7 cellular contexts compared by ENCODE assay signal in genomic region chr11:107860240-107860620, GRCh38. TPM values are rescaled to one million over a fixed set of nuclear protein-coding genes. Genes with fewer than 3 reads are reported as not detected.
DNase-seq lines count a peak whose midpoint lies in the region; ATAC-seq, FAIRE-seq and TF ChIP-seq lines count a peak whose summit lies in the region.
"Not testable (repeated sequence)": the region's sequence is repeated elsewhere in the genome, so short reads cannot be mapped to it uniquely, and the experiment has no call there.

No MANE protein-coding gene starts in this region.

- intact Hi-C loops in Panc1 (cut with micrococcal nuclease; ENCODE audit: unreplicated experiment); activated CD4-positive, alpha-beta T cell treated with anti-CD3 and anti-CD28 coated beads, Interleukin-2, amount 10 ng/mL, durations not matched to agents 24 days and 14 days (cut with micrococcal nuclease); GM12878 (cut with micrococcal nuclease; ENCODE audit: unreplicated experiment): not testable (repeated sequence)

- TF ChIP-seq POLR2A in GM12878 (IDR thresholded peaks at IDR 0.05; ENCODE audit: low read depth, low read length): not testable (repeated sequence)

- CTCF ChIA-PET in Panc1 (lab: Charles Lee) (interaction anchor here (0.7 kb wide), 1 partner anchor 153 kb away, joined by 5 read pairs; no protein-coding TSS in a partner anchor), GM12878 (lab: Yijun Ruan, JAX) (interaction anchor here (1.3 to 1.7 kb wide), 4 partner anchors 9 to 39 kb away, joined by 4 to 8 read pairs (median 6); no protein-coding TSS in a partner anchor)

- not testable (repeated sequence) for BruUV-seq in Panc1 (replicated peaks; lab: Mats Ljungman, UMichigan); GM12878 (replicated peaks; lab: Mats Ljungman, UMichigan)

- not testable (repeated sequence) for TF ChIP-seq RAD21 in GM12878 (IDR thresholded peaks at IDR 0.05; ENCODE audit: insufficient read depth, low read depth, low read length)

- H3K4me3 Mint-ChIP-seq in activated CD4-positive, alpha-beta T cell treated with anti-CD3 and anti-CD28 coated beads, Interleukin-2, amount 10 ng/mL, durations not matched to agents 24 days and 14 days: peak overlapping the region; percentile 90
- peak overlapping the region; percentile 94 for H3K4me3 Mint-ChIP-seq in nephron progenitor cell

- not testable (repeated sequence) for TF ChIP-seq EP300 in GM12878 (IDR thresholded peaks at IDR 0.05; ENCODE audit: borderline replicate concordance in 1 of 2, control insufficient read depth in 1 of 2, low read depth in 2 of 2, low read length in 2 of 2)

- RAD21 ChIA-PET in GM12878 (lab: Charles Lee; ENCODE audit: unreplicated experiment): interaction anchor here (1.0 to 1.7 kb wide), 3 partner anchors 11 to 34 kb away, joined by 3 to 13 read pairs (median 4); no protein-coding TSS in a partner anchor

- H3K4me2 ChIP-seq in MM.1S (ENCODE audit: low read depth, low read length) (peak overlapping the region; percentile 75), GM12878 (ENCODE audit: control insufficient read depth, insufficient read depth) (peak overlapping the region; percentile 87)

- POLR2A ChIA-PET in Panc1 (lab: Charles Lee): not testable (repeated sequence)
- POLR2A ChIA-PET in GM12878 (lab: Charles Lee): interaction anchor here (0.5 to 1.9 kb wide), 4 partner anchors 9 to 29 kb away, joined by 4 to 16 read pairs (median 6); no protein-coding TSS in a partner anchor

- H3F3A ChIP-seq in MM.1S (ENCODE audit: insufficient read depth, low read length): peaks cover 18% of the 10 kb centered on the region

- H3K9me3 ChIP-seq in ES-I3 (ENCODE audit: control insufficient read depth, insufficient read depth, low read length); MM.1S (replicated peaks; ENCODE audit: insufficient read depth, low read length); Panc1 (ENCODE audit: control insufficient read depth, insufficient read depth, low read depth, low read length); GM12878 (replicated peaks; ENCODE audit: control insufficient read depth, insufficient read depth, low read length); iPS-20b (ENCODE audit: insufficient read depth, low read depth, low read length): not testable (repeated sequence)

- not testable (repeated sequence) for H3K36me3 Mint-ChIP-seq in activated CD4-positive, alpha-beta T cell treated with anti-CD3 and anti-CD28 coated beads, Interleukin-2, amount 10 ng/mL, durations not matched to agents 24 days and 14 days (ENCODE audit: low read depth); nephron progenitor cell (ENCODE audit: low read depth)

- not testable (repeated sequence) for FAIRE-seq in GM12878 (lab: Jason Lieb, UNC)

- H3K4me1 Mint-ChIP-seq in activated CD4-positive, alpha-beta T cell treated with anti-CD3 and anti-CD28 coated beads, Interleukin-2, amount 10 ng/mL, durations not matched to agents 24 days and 14 days: peaks cover 20% of the 10 kb centered on the region
- H3K4me1 Mint-ChIP-seq in nephron progenitor cell: peaks cover 23% of the 10 kb centered on the region

- SMC1A ChIA-PET in GM12878 (lab: Charles Lee; ENCODE audit: uncharacterized antibody, unreplicated experiment): interaction anchor here (0.6 to 4.0 kb wide), 7 partner anchors 12 to 60 kb away, joined by 3 to 17 read pairs (median 5); no protein-coding TSS in a partner anchor

- not testable (repeated sequence) for H3K9me3 Mint-ChIP-seq in activated CD4-positive, alpha-beta T cell treated with anti-CD3 and anti-CD28 coated beads, Interleukin-2, amount 10 ng/mL, durations not matched to agents 24 days and 14 days; nephron progenitor cell

- H3K36me3 ChIP-seq in ES-I3 (ENCODE audit: insufficient read depth, low read length); MM.1S (replicated peaks; ENCODE audit: insufficient read depth, low read length); Panc1 (ENCODE audit: control insufficient read depth, insufficient read depth, low read length); GM12878 (ENCODE audit: control insufficient read depth in 2 of 2, insufficient read depth in 2 of 2, low read length in 1 of 2); iPS-20b (ENCODE audit: insufficient read depth, low read depth, low read length): not testable (repeated sequence)

- peak overlapping the region; percentile 49 for H3K9ac ChIP-seq in ES-I3 (ENCODE audit: low read depth, low read length)
- H3K9ac ChIP-seq in MM.1S (ENCODE audit: low read length): peak overlapping the region; percentile 73; the same call in 1 of the 2 replicates
- not testable (repeated sequence) for H3K9ac ChIP-seq in GM12878 (ENCODE audit: control insufficient read depth, insufficient read depth, low read length); iPS-20b (ENCODE audit: low read depth, low read length)

- H3K27me3 ChIP-seq in MM.1S (replicated peaks; ENCODE audit: insufficient read depth, low read length); Panc1 (ENCODE audit: control insufficient read depth, insufficient read depth, low read length); GM12878 (replicated peaks in 1 of 2; ENCODE audit: control insufficient read depth in 2 of 2, insufficient read depth in 2 of 2, low read length in 1 of 2): not testable (repeated sequence)
- peaks cover 35% of the 10 kb centered on the region for H3K27me3 ChIP-seq in iPS-20b (ENCODE audit: insufficient read depth, low read length)

- WGBS in GM12878 (ENCODE audit: insufficient coverage, insufficient replicate concordance, low lambda C conversion rate, missing lambda C conversion rate): 86% methylated on average over 15 of the region's 15 CpGs

- not testable (repeated sequence) for DNase-seq in MM.1S; Panc1 (ENCODE audit: low read depth, low spot score); activated CD4-positive, alpha-beta T cell treated with anti-CD3 and anti-CD28 coated beads, Interleukin-2, amount 10 ng/mL, durations not matched to agents 24 days and 14 days; GM12878 (ENCODE audit: low read depth, low spot score); nephron progenitor cell

- in situ Hi-C loops in Panc1 (cut with HindIII; ENCODE audit: low pct_unique_long_range_greater_than_20kb, low sequenced_read_pairs); GM12878 (cut with MboI): not testable (repeated sequence)

- peak overlapping the region; percentile 95 for H3K4me3 ChIP-seq in MM.1S (ENCODE audit: low read length)
- peak overlapping the region; percentile 83 to 91; a peak in 3 of 4 replicates for H3K4me3 ChIP-seq in Panc1 (ENCODE audit: low read depth in 2 of 2, low read length in 2 of 2)
- peak overlapping the region; percentile 93; the same call in 1 of the 2 replicates for H3K4me3 ChIP-seq in GM12878
- H3K4me3 ChIP-seq in iPS-20b (ENCODE audit: low read length): peak overlapping the region; percentile 99; the same call in 1 of the 2 replicates

- H3K27me3 Mint-ChIP-seq in activated CD4-positive, alpha-beta T cell treated with anti-CD3 and anti-CD28 coated beads, Interleukin-2, amount 10 ng/mL, durations not matched to agents 24 days and 14 days: peaks cover 11% of the 10 kb centered on the region
- H3K27me3 Mint-ChIP-seq in nephron progenitor cell (ENCODE audit: low read depth, poor library complexity): peaks cover 55% of the 10 kb centered on the region

- H2AFZ ChIP-seq in MM.1S (ENCODE audit: low read length): peak overlapping the region; percentile 86
- not testable (repeated sequence) for H2AFZ ChIP-seq in GM12878 (ENCODE audit: control insufficient read depth, low read depth, low read length)

- not testable (repeated sequence) for TF ChIP-seq CTCF in MM.1S (IDR thresholded peaks at IDR 0.05; ENCODE audit: low read length); Panc1 (IDR thresholded peaks at IDR 0.05); GM12878 (IDR thresholded peaks at IDR 0.05 in 2 of 3, conservative IDR thresholded peaks at IDR 0.05 in 1 of 3; ENCODE audit: control insufficient read depth in 2 of 3, extremely low read depth in 1 of 3, insufficient read depth in 1 of 3, low read depth in 3 of 3, low read length in 3 of 3); nephron progenitor cell (IDR thresholded peaks at IDR 0.05)

- H3K27ac ChIP-seq in MM.1S (ENCODE audit: low read length) (peak overlapping the region; percentile 81; the same call in 1 of the 2 replicates), Panc1 (ENCODE audit: low read length) (peak overlapping the region; percentile 96)
- H3K27ac ChIP-seq in GM12878 (ENCODE audit: control insufficient read depth, insufficient read depth); iPS-20b (ENCODE audit: low read length): not testable (repeated sequence)

- H3K4me1 ChIP-seq in ES-I3 (ENCODE audit: insufficient read depth, low read length); MM.1S (ENCODE audit: low read length); Panc1 (ENCODE audit: control insufficient read depth, insufficient read depth, low read length); iPS-20b (ENCODE audit: insufficient read depth, low read length): not testable (repeated sequence)
- peaks cover 19% of the 10 kb centered on the region for H3K4me1 ChIP-seq in GM12878 (ENCODE audit: control insufficient read depth, insufficient read depth, low read length)

- H3K79me2 ChIP-seq in MM.1S (ENCODE audit: low read length) (peaks cover 32% of the 10 kb centered on the region), GM12878 (ENCODE audit: control insufficient read depth, insufficient read depth, low read length) (peaks cover 33% of the 10 kb centered on the region)

- H4K20me1 ChIP-seq in MM.1S (ENCODE audit: insufficient read depth, low read length); GM12878 (ENCODE audit: control insufficient read depth, insufficient read depth): not testable (repeated sequence)

- not testable (repeated sequence) for H3K27ac Mint-ChIP-seq in activated CD4-positive, alpha-beta T cell treated with anti-CD3 and anti-CD28 coated beads, Interleukin-2, amount 10 ng/mL, durations not matched to agents 24 days and 14 days; nephron progenitor cell

- not testable (repeated sequence) for H3K9me2 ChIP-seq in MM.1S (replicated peaks; ENCODE audit: insufficient read depth, low read length)

- not testable (repeated sequence) for ATAC-seq in Panc1, GM12878

RNA-seq across cellular contexts. Expression of gene SLC35F2, which starts 1.6 kb away (rescaled TPM):
- total RNA-seq in Panc1 (2021; ENCODE audit: unreplicated experiment) (89.4 TPM), GM12878 (2014; rRNA removed) (42.1 and 45.7 TPM in 2 replicates), GM12878 (2014; rRNA removed; fragmentation: Illumina TruSeq; extraction: Trizol) (37.5 and 41.6 TPM in 2 replicates), GM12878 (2021) (33.4 and 33.9 TPM in 2 replicates)
- polyA plus RNA-seq in Panc1 (2012; ENCODE audit: insufficient read length): 63.3 TPM
- total RNA-seq in activated CD4-positive, alpha-beta T cell treated with anti-CD3 and anti-CD28 coated beads, Interleukin-2, amount 10 ng/mL, durations not matched to agents 24 days and 14 days: 31.9 and 35.1 TPM in 2 replicates
- total RNA-seq in GM12878 (2013; cell fraction: nucleolus; rRNA removed): 40.2 and 41.6 TPM in 2 replicates
- 15.7 TPM for polyA plus RNA-seq in GM12878 (2011; ENCODE audit: low read depth)
- polyA plus RNA-seq in GM12878 (2011; rRNA removed) (44.9 and 46.4 TPM in 2 replicates), GM12878 (2014; fragmentation: Illumina TruSeq; extraction: Trizol) (38.6 and 39.3 TPM in 2 replicates), GM12878 (2014; fragmentation: Nextera tagmentation; extraction: Ambion mirVana) (10 to 100 TPM; 15.2 to 25.8 TPM), GM12878 (2014; rRNA removed) (28.5 and 29.4 TPM in 2 replicates), GM12878 (2016; fragmentation: Nextera tagmentation; extraction: Ambion mirVana) (10 to 100 TPM; 48.0 to 48.8 TPM)
- 39.2 and 41.4 TPM in 2 replicates for polyA plus RNA-seq in GM12878 (2011; cell fraction: cytosol; rRNA removed)
- 24.0 and 24.5 TPM in 2 replicates for polyA plus RNA-seq in GM12878 (2011; cell fraction: nucleus; rRNA removed)
- polyA plus RNA-seq in GM12878 (2012): 19.2 and 22.1 TPM in 2 replicates
- polyA minus RNA-seq in GM12878 (2011; rRNA and poly(A)+ RNA removed): 86.7 and 119 TPM in 2 replicates
- polyA minus RNA-seq in GM12878 (2011; cell fraction: cytosol; rRNA and poly(A)+ RNA removed): 25.8 and 30.9 TPM in 2 replicates
- 8.6 and 11.1 TPM in 2 replicates for polyA minus RNA-seq in GM12878 (2011; cell fraction: nucleus; rRNA and poly(A)+ RNA removed)
